In the genomic region with DNA sequence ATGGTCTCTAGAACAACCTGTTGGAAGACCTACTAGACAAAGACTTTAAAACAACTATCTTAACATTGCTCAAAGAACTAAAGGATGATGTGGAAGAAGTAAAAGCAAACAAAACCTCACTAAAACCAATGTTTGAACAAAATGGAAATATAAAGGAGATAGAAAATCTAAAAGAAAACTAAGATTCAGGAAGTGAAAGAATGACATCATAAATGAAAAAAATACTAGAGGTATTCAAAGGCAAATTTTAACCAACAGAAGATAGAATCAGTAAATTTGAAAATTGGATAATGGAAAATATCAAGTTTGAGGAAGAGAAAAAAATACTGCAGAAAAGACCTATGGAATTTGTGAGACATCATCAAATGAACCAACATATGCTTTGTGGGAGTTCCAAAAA, we compare ENCODE assay signal across 23 cellular contexts.
DNase-seq lines count a peak whose midpoint lies in the region; ATAC-seq, FAIRE-seq and TF ChIP-seq lines count a peak whose summit lies in the region.
"Had no signal": no experiment of that assay in that cellular context is flagged by ENCODE, and none has a peak within 500 bp of the region (broad histone marks: within the 10 kb centered on the region; RNA-seq: fewer than 3 reads in every experiment).

No MANE protein-coding gene starts in this region.

- no peaks in the 10 kb centered on the region for H3K9me3 ChIP-seq in MM.1S (replicated peaks; ENCODE audit: insufficient read depth, low read length)
- H3K9me3 ChIP-seq in GM12878 (replicated peaks; ENCODE audit: control insufficient read depth, insufficient read depth, low read length), result no peaks in the 10 kb centered on the region
- H3K9me3 ChIP-seq: SK-N-SH had no signal

- no peaks in the 10 kb centered on the region for H3K79me2 ChIP-seq in MM.1S (ENCODE audit: low read length)
- H3K79me2 ChIP-seq in GM12878 (ENCODE audit: control insufficient read depth, insufficient read depth, low read length), result no peaks in the 10 kb centered on the region

- H3K4me3 Mint-ChIP-seq in naive thymus-derived CD8-positive, alpha-beta T cell, result no peak overlapping the region
- H3K4me3 Mint-ChIP-seq: CD4-positive, alpha-beta memory T cell; T-helper 17 cell had no signal

- RAD21 ChIA-PET in GM12878 (lab: Charles Lee; ENCODE audit: unreplicated experiment), result no interaction called here

- H3K4me3 ChIP-seq in MM.1S (ENCODE audit: low read length) (no peak overlapping the region), GM12878 (no peak overlapping the region), dorsolateral prefrontal cortex (no peak overlapping the region)
- H3K4me3 ChIP-seq: MG63 had no signal

- SMC1A ChIA-PET in GM12878 (lab: Charles Lee; ENCODE audit: uncharacterized antibody, unreplicated experiment), result no interaction called here

- CTCF ChIA-PET in GM12878 (lab: Yijun Ruan, JAX), result no interaction called here

- H3K27me3 Mint-ChIP-seq in naive thymus-derived CD8-positive, alpha-beta T cell, result peaks cover 0 to 6% (median 0%) of the 10 kb centered on the region in 5 donors
- H3K27me3 Mint-ChIP-seq: CD4-positive, alpha-beta memory T cell; T-helper 17 cell had no signal

- no peak overlapping the region for H3K27ac Mint-ChIP-seq in naive thymus-derived CD8-positive, alpha-beta T cell
- H3K27ac Mint-ChIP-seq: CD4-positive, alpha-beta memory T cell; T-helper 17 cell had no signal

- no peak for TF ChIP-seq EP300 in GM12878 (IDR thresholded peaks at IDR 0.05; ENCODE audit: borderline replicate concordance in 1 of 2, control insufficient read depth in 1 of 2, low read depth in 2 of 2, low read length in 2 of 2)

- H3K4me2 ChIP-seq in MM.1S (ENCODE audit: low read depth, low read length) (peak overlapping the region; percentile 27), GM12878 (ENCODE audit: control insufficient read depth, insufficient read depth) (no peak overlapping the region)
- H3K4me2 ChIP-seq: SK-N-SH had no signal

- intact Hi-C loops in GM12878 (cut with micrococcal nuclease; ENCODE audit: unreplicated experiment), result no loop called here
- intact Hi-C loops in dorsolateral prefrontal cortex (cut with DNase I), result no loop called here

- TF ChIP-seq RAD21 in GM12878 (IDR thresholded peaks at IDR 0.05; ENCODE audit: insufficient read depth, low read depth, low read length), result no peak

- no peak overlapping the region for H2AFZ ChIP-seq in MM.1S (ENCODE audit: low read length)
- H2AFZ ChIP-seq in GM12878 (ENCODE audit: control insufficient read depth, low read depth, low read length), result no peak overlapping the region

- H3K36me3 Mint-ChIP-seq in naive thymus-derived CD8-positive, alpha-beta T cell, result peaks cover 0 to 9% (median 0%) of the 10 kb centered on the region in 3 donors
- H3K36me3 Mint-ChIP-seq: CD4-positive, alpha-beta memory T cell had no signal

- TF ChIP-seq CTCF in MM.1S (IDR thresholded peaks at IDR 0.05; ENCODE audit: low read length) (no peak), GM12878 (IDR thresholded peaks at IDR 0.05 in 2 of 3, conservative IDR thresholded peaks at IDR 0.05 in 1 of 3; ENCODE audit: control insufficient read depth in 2 of 3, extremely low read depth in 1 of 3, insufficient read depth in 1 of 3, low read depth in 3 of 3, low read length in 3 of 3) (no peak), dorsolateral prefrontal cortex (IDR thresholded peaks at IDR 0.05 in 54 of 56, conservative IDR thresholded peaks at IDR 0.05 in 2 of 56; ENCODE audit: low read depth in 1 of 56, partially characterized antibody in 56 of 56) (no peak)

- H3K4me1 Mint-ChIP-seq in naive thymus-derived CD8-positive, alpha-beta T cell, result no peaks in the 10 kb centered on the region
- H3K4me1 Mint-ChIP-seq: CD4-positive, alpha-beta memory T cell; T-helper 17 cell had no signal

- H3F3A ChIP-seq in MM.1S (ENCODE audit: insufficient read depth, low read length), result no peaks in the 10 kb centered on the region

- H3K27ac ChIP-seq in MM.1S (ENCODE audit: low read length) (peak overlapping the region; percentile 31; the same call in 1 of the 2 replicates), GM12878 (ENCODE audit: control insufficient read depth, insufficient read depth) (no peak overlapping the region), dorsolateral prefrontal cortex (no peak overlapping the region)

- DNase-seq in MM.1S (no peak), MV-4-11 (lab: John Stamatoyannopoulos, UW) (peak; percentile 58), OCI-M1 (lab: John Stamatoyannopoulos, UW) (peak; percentile 31), GM12878 (ENCODE audit: low read depth, low spot score) (no peak), dorsolateral prefrontal cortex (no peak), NCI-H1092 (lab: John Stamatoyannopoulos, UW) (no peak)
- DNase-seq in naive thymus-derived CD8-positive, alpha-beta T cell, result no peak
- DNase-seq: C1 segment of cervical spinal cord; CD4-positive, alpha-beta memory T cell; COR-L47; DMS53; IMR-90; KG1; MG63; NCI-H2029; NCI-H446; NCI-H524 treated with DMSO at 0.1 percent for 48 hours; NCI-H774; NK-92 treated with Interleukin-12 subunit alpha and Interleukin-12 subunit beta, amount 100 ng/mL, for 24 hours; SK-N-SH; T-helper 17 cell had no signal

- BruUV-seq in GM12878 (replicated peaks; lab: Mats Ljungman, UMichigan), result no TSS peak

- no peaks in the 10 kb centered on the region for H3K27me3 ChIP-seq in MM.1S (replicated peaks; ENCODE audit: insufficient read depth, low read length)
- H3K27me3 ChIP-seq in GM12878 (replicated peaks in 1 of 2; ENCODE audit: control insufficient read depth in 2 of 2, insufficient read depth in 2 of 2, low read length in 1 of 2), result no peaks in the 10 kb centered on the region
- no peaks in the 10 kb centered on the region for H3K27me3 ChIP-seq in dorsolateral prefrontal cortex
- H3K27me3 ChIP-seq: MG63 had no signal

- in situ Hi-C loops in GM12878 (cut with MboI), result no loop called here

- peaks cover 0 to 28% (median 3%) of the 10 kb centered on the region in 9 donors for H3K9me3 Mint-ChIP-seq in naive thymus-derived CD8-positive, alpha-beta T cell

- H3K4me1 ChIP-seq in MM.1S (ENCODE audit: low read length) (peaks cover 25% of the 10 kb centered on the region), GM12878 (ENCODE audit: control insufficient read depth, insufficient read depth, low read length) (no peaks in the 10 kb centered on the region)

- no peak for ATAC-seq in GM12878
- no peak for ATAC-seq in naive thymus-derived CD8-positive, alpha-beta T cell
- ATAC-seq: HCT116, T-helper 17 cell had no signal

- no peaks in the 10 kb centered on the region for H3K9me2 ChIP-seq in MM.1S (replicated peaks; ENCODE audit: insufficient read depth, low read length)
- H3K9me2 ChIP-seq: SK-N-SH had no signal

- H4K20me1 ChIP-seq in MM.1S (ENCODE audit: insufficient read depth, low read length) (no peaks in the 10 kb centered on the region), GM12878 (ENCODE audit: control insufficient read depth, insufficient read depth) (no peaks in the 10 kb centered on the region)

- POLR2A ChIA-PET in GM12878 (lab: Charles Lee), result no interaction called here
- POLR2A ChIA-PET in naive thymus-derived CD8-positive, alpha-beta T cell (lab: Charles Lee), result no interaction called here

- no peak for FAIRE-seq in GM12878 (lab: Jason Lieb, UNC)
- FAIRE-seq: RCC 7860 had no signal

- H3K9ac ChIP-seq in MM.1S (ENCODE audit: low read length) (no peak overlapping the region), GM12878 (ENCODE audit: control insufficient read depth, insufficient read depth, low read length) (no peak overlapping the region)
- H3K9ac ChIP-seq: SK-N-SH had no signal

- TF ChIP-seq POLR2A in GM12878 (IDR thresholded peaks at IDR 0.05; ENCODE audit: low read depth, low read length), result no peak

- H3K36me3 ChIP-seq in MM.1S (replicated peaks; ENCODE audit: insufficient read depth, low read length), result no peaks in the 10 kb centered on the region
- H3K36me3 ChIP-seq in GM12878 (ENCODE audit: control insufficient read depth in 2 of 2, insufficient read depth in 2 of 2, low read length in 1 of 2), result no peaks in the 10 kb centered on the region
- H3K36me3 ChIP-seq: MG63 had no signal

TF ChIP-seq in GM12878, 131 proteins besides CTCF, POLR2A, EP300 and RAD21:
- TF ChIP-seq ZSCAN29 (IDR thresholded peaks at IDR 0.05) (no peak), ATF7 (IDR thresholded peaks at IDR 0.05; ENCODE audit: low read depth) (peak; percentile 89), JUNB (IDR thresholded peaks at IDR 0.05) (peak; percentile 17; the same call in 1 of the 2 replicates)
- TF ChIP-seq, protein P1, sequence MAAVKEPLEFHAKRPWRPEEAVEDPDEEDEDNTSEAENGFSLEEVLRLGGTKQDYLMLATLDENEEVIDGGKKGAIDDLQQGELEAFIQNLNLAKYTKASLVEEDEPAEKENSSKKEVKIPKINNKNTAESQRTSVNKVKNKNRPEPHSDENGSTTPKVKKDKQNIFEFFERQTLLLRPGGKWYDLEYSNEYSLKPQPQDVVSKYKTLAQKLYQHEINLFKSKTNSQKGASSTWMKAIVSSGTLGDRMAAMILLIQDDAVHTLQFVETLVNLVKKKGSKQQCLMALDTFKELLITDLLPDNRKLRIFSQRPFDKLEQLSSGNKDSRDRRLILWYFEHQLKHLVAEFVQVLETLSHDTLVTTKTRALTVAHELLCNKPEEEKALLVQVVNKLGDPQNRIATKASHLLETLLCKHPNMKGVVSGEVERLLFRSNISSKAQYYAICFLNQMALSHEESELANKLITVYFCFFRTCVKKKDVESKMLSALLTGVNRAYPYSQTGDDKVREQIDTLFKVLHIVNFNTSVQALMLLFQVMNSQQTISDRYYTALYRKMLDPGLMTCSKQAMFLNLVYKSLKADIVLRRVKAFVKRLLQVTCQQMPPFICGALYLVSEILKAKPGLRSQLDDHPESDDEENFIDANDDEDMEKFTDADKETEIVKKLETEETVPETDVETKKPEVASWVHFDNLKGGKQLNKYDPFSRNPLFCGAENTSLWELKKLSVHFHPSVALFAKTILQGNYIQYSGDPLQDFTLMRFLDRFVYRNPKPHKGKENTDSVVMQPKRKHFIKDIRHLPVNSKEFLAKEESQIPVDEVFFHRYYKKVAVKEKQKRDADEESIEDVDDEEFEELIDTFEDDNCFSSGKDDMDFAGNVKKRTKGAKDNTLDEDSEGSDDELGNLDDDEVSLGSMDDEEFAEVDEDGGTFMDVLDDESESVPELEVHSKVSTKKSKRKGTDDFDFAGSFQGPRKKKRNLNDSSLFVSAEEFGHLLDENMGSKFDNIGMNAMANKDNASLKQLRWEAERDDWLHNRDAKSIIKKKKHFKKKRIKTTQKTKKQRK (IDR thresholded peaks at IDR 0.05; ENCODE audit: low read depth, low read length), result no peak
- TF ChIP-seq, protein P2, sequence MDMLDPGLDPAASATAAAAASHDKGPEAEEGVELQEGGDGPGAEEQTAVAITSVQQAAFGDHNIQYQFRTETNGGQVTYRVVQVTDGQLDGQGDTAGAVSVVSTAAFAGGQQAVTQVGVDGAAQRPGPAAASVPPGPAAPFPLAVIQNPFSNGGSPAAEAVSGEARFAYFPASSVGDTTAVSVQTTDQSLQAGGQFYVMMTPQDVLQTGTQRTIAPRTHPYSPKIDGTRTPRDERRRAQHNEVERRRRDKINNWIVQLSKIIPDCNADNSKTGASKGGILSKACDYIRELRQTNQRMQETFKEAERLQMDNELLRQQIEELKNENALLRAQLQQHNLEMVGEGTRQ (IDR thresholded peaks at IDR 0.05; ENCODE audit: borderline replicate concordance, low read depth, low read length), result no peak

Comparison
In these comparisons a context has a peak if more than half of its experiments do, and no peak if none do; other contexts are left out.
1. DNase-seq: peak in MV-4-11 (single experiment) and OCI-M1 (single experiment); none in MM.1S (single experiment), GM12878 (single experiment), dorsolateral prefrontal cortex (0 of 10), NCI-H1092 (single experiment) and naive thymus-derived CD8-positive, alpha-beta T cell (0 of 10).